8 cellular contexts compared by ENCODE assay signal in the genomic region with DNA sequence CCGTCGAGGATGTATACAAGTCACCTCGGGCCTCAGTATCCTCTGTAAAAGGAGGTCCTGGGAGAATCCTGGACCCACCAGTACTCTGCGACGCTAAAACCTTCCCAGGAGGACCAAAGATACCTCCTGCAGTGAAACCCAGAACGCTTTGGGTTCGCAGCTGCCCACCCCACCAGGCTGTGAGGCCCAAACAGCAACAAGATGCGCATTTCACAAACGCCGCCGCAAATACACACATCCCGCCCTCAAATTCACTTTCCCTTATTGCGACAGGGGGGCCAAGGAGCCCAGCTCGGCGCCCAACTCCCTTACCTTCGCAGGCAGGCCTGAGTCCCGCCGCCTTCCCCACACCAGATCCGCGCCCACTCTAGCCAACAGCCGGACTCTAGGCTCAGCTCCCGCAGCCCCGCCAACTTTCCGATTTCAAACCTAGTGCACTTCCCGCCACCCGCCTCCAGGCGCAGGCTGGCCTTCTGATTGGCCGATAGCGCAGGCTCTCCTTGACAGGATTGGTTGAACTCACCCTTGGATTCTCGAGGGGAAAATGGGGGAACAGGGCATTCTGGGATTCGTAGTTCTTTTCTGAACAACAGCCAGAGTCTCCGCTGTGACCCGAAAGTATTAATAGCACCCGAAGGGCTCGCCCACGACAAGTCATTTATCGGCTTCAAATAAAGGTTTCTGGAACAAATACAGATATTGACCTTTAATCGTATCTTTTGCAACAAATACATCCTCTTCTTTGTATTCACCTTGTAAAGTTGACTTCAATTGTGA. TPM values are rescaled to one million over a fixed set of nuclear protein-coding genes. Genes with fewer than 3 reads are reported as not detected.
A peak's percentile ranks its signal among the peaks of the same experiment; 100 is the strongest.
DNase-seq lines count a peak whose midpoint lies in the region; FAIRE-seq and TF ChIP-seq lines count a peak whose summit lies in the region.

A gene with protein sequence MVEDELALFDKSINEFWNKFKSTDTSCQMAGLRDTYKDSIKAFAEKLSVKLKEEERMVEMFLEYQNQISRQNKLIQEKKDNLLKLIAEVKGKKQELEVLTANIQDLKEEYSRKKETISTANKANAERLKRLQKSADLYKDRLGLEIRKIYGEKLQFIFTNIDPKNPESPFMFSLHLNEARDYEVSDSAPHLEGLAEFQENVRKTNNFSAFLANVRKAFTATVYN (minus strand): TSS at position 425 of the 777 bp plus-strand sequence. CDS start 911 bp downstream, outside the sequence.

- H2BK120ac ChIP-seq in H1 (replicated peaks; ENCODE audit: low read depth, low read length) = no peak within 1 kb of the TSS
- no peak within 1 kb of the TSS for H2BK120ac ChIP-seq in mesenchymal stem cell (ENCODE audit: low read depth, low read length)

- peak within 1 kb of the TSS; percentile 28 for H4K5ac ChIP-seq in H1 (ENCODE audit: insufficient read length, low read depth, low read length)

- no peak; a peak in 1 of 3 replicates for TF ChIP-seq POLR2A in H1 (IDR thresholded peaks at IDR 0.05; ENCODE audit: control extremely low read depth in 1 of 2, low read depth in 2 of 2, low read length in 2 of 2)

- DNase-seq in COLO829 (ENCODE audit: low spot score) (peak; percentile 93), GM20000 (ENCODE audit: low spot score) (peak; percentile 91), HS-5 (ENCODE audit: low read depth) (peak; percentile 77), NOMO-1 (lab: John Stamatoyannopoulos, UW; ENCODE audit: unreplicated experiment in 2 of 2) (peak; percentile 97), H1 (ENCODE audit: low read depth in 1 of 2, low spot score in 2 of 2) (peak; percentile 83 to 91), mesenchymal stem cell (peak; percentile 91)
- DNase-seq in activated CD8-positive, alpha-beta memory T cell treated with anti-CD3 and anti-CD28 coated beads for 24 hours = peak; percentile 91
- peak; percentile 66 for DNase-seq in stimulated activated CD8-positive, alpha-beta memory T cell treated with anti-CD3 and anti-CD28 coated beads, Interleukin-12 subunit alpha, Interleukin-12 subunit beta, amount 100 ng/mL, for 24 hours (ENCODE audit: extremely low read depth)

- TF ChIP-seq CTCF in GM20000 (IDR thresholded peaks at IDR 0.05; ENCODE audit: extremely low read depth, missing control alignments) (no peak), H1 (IDR thresholded peaks at IDR 0.05; ENCODE audit: control extremely low read depth in 1 of 3, insufficient read depth in 1 of 3, low read depth in 1 of 3, low read length in 3 of 3) (peak in 1 of 3 experiments; percentile 5; a peak in 1 of 4 replicates)

- H3K36me3 ChIP-seq in H1 (ENCODE audit: control insufficient read depth in 2 of 4, insufficient read depth in 4 of 4, low read length in 3 of 4) (peaks cover 0 to 9% (median 3%) of the 10 kb centered on the region in 4 experiments; a peak in 4 of 8 replicates), mesenchymal stem cell (ENCODE audit: control insufficient read depth in 1 of 2, insufficient read depth in 2 of 2, low read depth in 1 of 2, low read length in 2 of 2) (no peaks in the 10 kb centered on the region)

- H3K27me3 ChIP-seq in H1 (replicated peaks in 1 of 4; ENCODE audit: control insufficient read depth in 3 of 4, extremely low read depth in 1 of 4, insufficient read depth in 3 of 4, low read length in 3 of 4) = no peaks in the 10 kb centered on the region
- no peaks in the 10 kb centered on the region for H3K27me3 ChIP-seq in mesenchymal stem cell (ENCODE audit: control insufficient read depth in 1 of 2, insufficient read depth in 1 of 2, low read length in 2 of 2)

- H3K4me2 ChIP-seq in H1 (ENCODE audit: insufficient read depth in 1 of 2, low read depth in 2 of 2, low read length in 2 of 2) (peak within 1 kb of the TSS; percentile 81 to 92), mesenchymal stem cell (ENCODE audit: low read length, poor library complexity, severe bottlenecking) (peak within 1 kb of the TSS; percentile 98)

- H2BK15ac ChIP-seq in H1 (ENCODE audit: low read length) = no peak within 1 kb of the TSS
- H2BK15ac ChIP-seq in mesenchymal stem cell (ENCODE audit: low read depth, poor library complexity, severe bottlenecking) = no peak within 1 kb of the TSS

- H3K56ac ChIP-seq in H1 (replicated peaks; ENCODE audit: insufficient read length, low read depth, low read length) = no peak within 1 kb of the TSS

- WGBS in H1 (ENCODE audit: extremely low coverage in 1 of 2, insufficient coverage in 1 of 2, insufficient read length in 1 of 2, insufficient replicate concordance in 2 of 2, low coverage in 1 of 2, low lambda C conversion rate in 2 of 2, missing lambda C conversion rate in 1 of 2), 2 experiments = 2% methylated on average over 34 of the region's 38 CpGs; no CpG with 5 or more reads in 1 of the 2 experiments
- WGBS in mesenchymal stem cell = under 1% methylated on average over 31 of the region's 38 CpGs

- H3K4me1 ChIP-seq in H1 (replicated peaks in 1 of 4; ENCODE audit: control insufficient read depth in 3 of 4, insufficient read depth in 4 of 4, low read length in 3 of 4) (no peaks in the 10 kb centered on the region; a peak in 2 of 7 replicates), mesenchymal stem cell (ENCODE audit: control insufficient read depth, insufficient read depth, low read depth, low read length) (peaks cover 6% of the 10 kb centered on the region)

- peak; percentile 99 for FAIRE-seq in H1 (lab: Jason Lieb, UNC)

- no peaks in the 10 kb centered on the region; the same call in 1 of the 2 replicates for H3K79me1 ChIP-seq in H1 (ENCODE audit: low read depth, low read length)
- H3K79me1 ChIP-seq in mesenchymal stem cell (replicated peaks; ENCODE audit: low read length, poor library complexity, severe bottlenecking) = peaks cover 14% of the 10 kb centered on the region

- H2BK5ac ChIP-seq in H1 (ENCODE audit: low read depth, low read length) (no peak within 1 kb of the TSS), mesenchymal stem cell (ENCODE audit: low read depth, low read length, poor library complexity, severe bottlenecking) (no peak within 1 kb of the TSS)

- H2BK20ac ChIP-seq in H1 (ENCODE audit: low read length) = no peak within 1 kb of the TSS

- no peak within 1 kb of the TSS for H3K4ac ChIP-seq in H1 (replicated peaks; ENCODE audit: insufficient read length, low read depth, low read length)
- no peak within 1 kb of the TSS for H3K4ac ChIP-seq in mesenchymal stem cell (ENCODE audit: low read depth in 1 of 2, low read length in 2 of 2)

- peak within 1 kb of the TSS; percentile 23; the same call in 1 of the 2 replicates for H3K27ac ChIP-seq in H1 (ENCODE audit: low read depth, low read length)
- no peak within 1 kb of the TSS for H3K27ac ChIP-seq in mesenchymal stem cell (ENCODE audit: low read length, poor library complexity, severe bottlenecking)

- peaks cover 0 to 9% of the 10 kb centered on the region in 2 experiments; a peak in 2 of 4 replicates for H3K79me2 ChIP-seq in H1 (ENCODE audit: control insufficient read depth in 1 of 2, insufficient read depth in 2 of 2, low read length in 2 of 2)

- H4K8ac ChIP-seq in H1 (ENCODE audit: extremely low read depth, insufficient read depth, low read length) = peak within 1 kb of the TSS; percentile 58; the same call in 1 of the 2 replicates
- H4K8ac ChIP-seq in mesenchymal stem cell (ENCODE audit: low read length) = no peak within 1 kb of the TSS

- no peak within 1 kb of the TSS for H3K23ac ChIP-seq in H1 (ENCODE audit: insufficient read length)
- no peak within 1 kb of the TSS for H3K23ac ChIP-seq in mesenchymal stem cell (ENCODE audit: low read length in 2 of 2)

- no peak for TF ChIP-seq RAD21 in H1 (IDR thresholded peaks at IDR 0.05 in 1 of 2, conservative IDR thresholded peaks at IDR 0.05 in 1 of 2; ENCODE audit: low read depth in 2 of 2, low read length in 2 of 2)

- POLR2A ChIA-PET in H1 (lab: Charles Lee; ENCODE audit: partially characterized antibody) = no interaction called here

- no peak within 1 kb of the TSS for H3K14ac ChIP-seq in H1 (ENCODE audit: insufficient read length)
- H3K14ac ChIP-seq in mesenchymal stem cell (ENCODE audit: low read length in 2 of 2) = no peak within 1 kb of the TSS

- H3K18ac ChIP-seq in H1 (ENCODE audit: extremely low read depth, low read length) (peak within 1 kb of the TSS; percentile 68), mesenchymal stem cell (ENCODE audit: low read depth in 1 of 2, low read length in 2 of 2) (no peak within 1 kb of the TSS)

- H3K4me3 ChIP-seq in H1 (ENCODE audit: extremely low read depth in 1 of 4, insufficient read depth in 2 of 4, low read depth in 3 of 4, low read length in 4 of 4) (peak within 1 kb of the TSS; percentile 78 to 97 (median 86)), mesenchymal stem cell (ENCODE audit: insufficient read depth in 1 of 2, low read depth in 1 of 2, low read length in 2 of 2) (peak within 1 kb of the TSS; percentile 73 to 87)

- H3K9ac ChIP-seq in H1 (replicated peaks in 1 of 4; ENCODE audit: extremely low read depth in 1 of 4, low read depth in 3 of 4, low read length in 3 of 4) (peak within 1 kb of the TSS; percentile 61 to 77 (median 74)), mesenchymal stem cell (ENCODE audit: low read length) (peak within 1 kb of the TSS; percentile 71)

- no peaks in the 10 kb centered on the region for H4K20me1 ChIP-seq in H1 (replicated peaks in 1 of 2; ENCODE audit: control insufficient read depth in 1 of 2, insufficient read depth in 2 of 2, low read length in 2 of 2)

- H3K23me2 ChIP-seq in H1 (ENCODE audit: low read depth, low read length) = peaks cover 7% of the 10 kb centered on the region

- H2BK12ac ChIP-seq in H1 (ENCODE audit: low read depth, low read length) (no peak within 1 kb of the TSS), mesenchymal stem cell (ENCODE audit: low read length in 2 of 2) (no peak within 1 kb of the TSS)

- H4K91ac ChIP-seq in H1 (replicated peaks; ENCODE audit: insufficient read length, low read length) (no peak within 1 kb of the TSS), mesenchymal stem cell (ENCODE audit: low read length) (no peak within 1 kb of the TSS)

- peak within 1 kb of the TSS; percentile 79 for H2AFZ ChIP-seq in H1 (ENCODE audit: low read length)
- H2AFZ ChIP-seq in mesenchymal stem cell (ENCODE audit: low read depth, low read length) = peak within 1 kb of the TSS; percentile 83

- H3K9me3 ChIP-seq in H1 (ENCODE audit: insufficient read depth in 2 of 2, low read depth in 1 of 2, low read length in 1 of 2) (no peaks in the 10 kb centered on the region), mesenchymal stem cell (ENCODE audit: control insufficient read depth, low read length) (no peaks in the 10 kb centered on the region)

- CTCF ChIA-PET in H1 (lab: Charles Lee; ENCODE audit: partially characterized antibody) = interaction anchor here (1.0 kb wide), 1 partner anchor 185 kb away, joined by 3 read pairs; no protein-coding TSS in a partner anchor

- no peak within 1 kb of the TSS for H2AK5ac ChIP-seq in H1 (ENCODE audit: low read depth, low read length)
- no peak within 1 kb of the TSS for H2AK5ac ChIP-seq in mesenchymal stem cell (ENCODE audit: low read length, severe bottlenecking)

- TF ChIP-seq EP300 in H1 (IDR thresholded peaks at IDR 0.05; ENCODE audit: borderline replicate concordance in 1 of 2, low read depth in 2 of 2, low read length in 2 of 2) = no peak

RNA-seq across cellular contexts. Expression of the gene that starts here (rescaled TPM):
- 34.7 and 35.8 TPM in 2 replicates for total RNA-seq in H1 (2021; fragmentation: NEBNext Ultra II Directional; extraction: Animal tissue kit (Norgen Biotek cat#: 25700))
- 12.3 and 21.0 TPM in 2 replicates for polyA plus RNA-seq in H1 (2011; rRNA removed)
- polyA plus RNA-seq in H1 (2011; cell fraction: cytosol; rRNA removed) = 16.7 TPM
- 3.1 TPM for polyA plus RNA-seq in H1 (2011; cell fraction: nucleus; rRNA removed)
- 19.5 to 33.3 TPM (median 20.8 TPM) in 4 replicates for polyA plus RNA-seq in H1 (2012, experiment 1 of 2)
- polyA plus RNA-seq in H1 (2012, experiment 2 of 2) = 16.2 TPM
- 32.0 TPM for polyA plus RNA-seq in H1 (2013, experiment 1 of 2)
- 31.6 TPM for polyA plus RNA-seq in H1 (2013, experiment 2 of 2)
- 9.9 and 11.0 TPM in 2 replicates for polyA minus RNA-seq in H1 (2011; rRNA and poly(A)+ RNA removed)
- polyA minus RNA-seq in H1 (2011; cell fraction: cytosol; rRNA and poly(A)+ RNA removed) = 9.2 TPM
- 17.9 TPM for polyA minus RNA-seq in H1 (2011; cell fraction: nucleus; rRNA and poly(A)+ RNA removed)
- polyA plus RNA-seq in mesenchymal stem cell (2013, experiment 1 of 2) = 3.3 TPM
- 3.7 TPM for polyA plus RNA-seq in mesenchymal stem cell (2013, experiment 2 of 2)
